In genomic region chr12:132388379-132389015, GRCh38 we compare ENCODE assay signal across 15 cellular contexts. TPM values are rescaled to one million over a fixed set of nuclear protein-coding genes. Genes with fewer than 3 reads are reported as not detected.
"Had no signal": no experiment of that assay in that cellular context is flagged by ENCODE, and none has a peak within 500 bp of the region (broad histone marks: within the 10 kb centered on the region; RNA-seq: fewer than 3 reads in every experiment).

No MANE protein-coding gene starts in this region.

- H3K27ac Mint-ChIP-seq: endodermal cell; naive thymus-derived CD4-positive, alpha-beta T cell; nephron progenitor cell had no signal

- H3K36me3 Mint-ChIP-seq: naive thymus-derived CD4-positive, alpha-beta T cell had no signal

- DNase-seq: effector CD4-positive, alpha-beta T cell; endodermal cell; erythroblast; foreskin melanocyte; hippocampal formation; mammary epithelial cell; naive thymus-derived CD4-positive, alpha-beta T cell; nephron progenitor cell; small intestine; stimulated activated CD4-positive, alpha-beta T cell treated with anti-CD3 and anti-CD28 coated beads, Interleukin-2, amount 100 ng/mL, for 48 hours; stimulated activated naive CD4-positive, alpha-beta T cell treated with Interleukin-2 at 50 U/mL for 16 hours; trophoblast cell had no signal

- H3K4me1 ChIP-seq: heart left ventricle had no signal

- ATAC-seq: heart left ventricle; naive thymus-derived CD4-positive, alpha-beta T cell had no signal

- H3K4me3 Mint-ChIP-seq: endodermal cell; naive thymus-derived CD4-positive, alpha-beta T cell; nephron progenitor cell had no signal

- H3K36me3 ChIP-seq: heart left ventricle had no signal

- H3K4me1 Mint-ChIP-seq: endodermal cell had no signal

- H3K4me3 ChIP-seq: coronary artery, heart left ventricle had no signal

- H3K27ac ChIP-seq: coronary artery, heart left ventricle had no signal

- H3K9me3 Mint-ChIP-seq: endodermal cell; naive thymus-derived CD4-positive, alpha-beta T cell had no signal

- H3K9me3 ChIP-seq: heart left ventricle had no signal

RNA-seq across cellular contexts. Expression of gene GALNT9, which starts 59.1 kb away (rescaled TPM):
- total RNA-seq: mammary epithelial cell; mesenteric fat pad; naive thymus-derived CD4-positive, alpha-beta T cell had no signal
- polyA plus RNA-seq: heart left ventricle; mammary epithelial cell; naive thymus-derived CD4-positive, alpha-beta T cell had no signal
